In the genomic region with DNA sequence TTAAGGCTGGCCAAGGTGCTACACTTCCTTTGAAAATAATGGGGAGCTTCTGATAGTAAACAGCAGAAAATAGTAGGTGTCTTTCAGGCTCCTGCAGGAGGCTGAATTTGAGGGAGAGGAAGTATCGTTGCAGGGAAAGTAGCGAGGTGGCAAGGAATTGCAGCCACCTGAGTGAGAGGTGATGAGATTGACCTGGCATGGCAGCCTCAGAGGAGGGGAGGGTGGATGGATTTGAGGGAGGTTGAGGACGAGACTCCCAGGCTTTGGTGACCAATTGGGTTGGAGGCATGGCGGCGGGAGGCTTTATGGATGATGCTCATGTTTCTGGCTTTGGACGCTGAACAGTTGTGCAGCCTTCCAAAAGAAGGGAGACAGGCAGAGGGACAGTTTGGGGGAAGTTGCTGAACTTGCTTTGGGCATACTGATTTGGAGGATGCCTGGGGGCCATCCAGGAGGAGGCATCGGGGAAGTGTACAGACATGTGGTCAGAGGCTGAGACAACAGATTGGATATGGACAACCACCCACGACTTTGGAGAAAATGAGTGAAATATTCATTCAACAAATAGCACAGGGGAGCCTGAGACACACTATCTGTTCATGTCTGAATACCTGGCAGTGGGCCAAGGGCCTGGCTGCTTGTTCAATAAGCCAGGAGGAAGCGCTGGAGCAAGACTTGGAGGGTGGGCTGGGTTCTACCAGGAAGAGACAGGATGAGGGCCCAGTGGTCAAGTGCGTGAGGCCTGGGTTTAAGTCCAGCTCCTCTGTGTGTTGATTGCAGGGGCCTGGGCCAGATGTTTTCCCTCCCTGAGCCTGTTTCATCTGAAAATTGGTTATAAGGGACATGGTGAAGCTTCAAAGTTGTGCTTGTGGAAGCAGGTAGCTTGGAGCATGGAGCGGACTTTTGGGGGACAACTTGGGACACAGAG, we compare ENCODE assay signal across 8 cellular contexts.
A peak's percentile ranks its signal among the peaks of the same experiment; 100 is the strongest.
DNase-seq lines count a peak whose midpoint lies in the region; ATAC-seq and TF ChIP-seq lines count a peak whose summit lies in the region.

No MANE protein-coding gene starts in this region.

- H3K18ac ChIP-seq in H9 (ENCODE audit: insufficient read length, low read depth, low read length): no peak overlapping the region

- H3K27ac Mint-ChIP-seq in H9: peak overlapping the region in 1 of 3 experiments; percentile 52; a peak in 2 of 7 replicates
- H3K27ac Mint-ChIP-seq in stimulated activated effector memory CD8-positive, alpha-beta T cell treated with anti-CD3 and anti-CD28 coated beads, Interleukin-12 subunit alpha, Interleukin-12 subunit beta, amount 100 ng/mL, for 72 hours: no peak overlapping the region

- peaks cover 2% of the 10 kb centered on the region; the same call in 1 of the 2 replicates for H3K27me3 Mint-ChIP-seq in H9 (ENCODE audit: low read depth)

- H3K4me2 ChIP-seq in H9 (ENCODE audit: insufficient read depth, insufficient read length, low read length): no peak overlapping the region

- no peaks in the 10 kb centered on the region for H3K79me1 ChIP-seq in H9 (ENCODE audit: insufficient read depth, low read depth, low read length, poor library complexity, severe bottlenecking)

- no peak overlapping the region for H2BK5ac ChIP-seq in H9 (ENCODE audit: insufficient read length, low read length)

- peaks cover 5% of the 10 kb centered on the region for H3K4me1 ChIP-seq in H9 (ENCODE audit: insufficient read depth, low read length)

- H2BK120ac ChIP-seq in H9 (ENCODE audit: low read depth, low read length, poor library complexity, severe bottlenecking): no peak overlapping the region

- no peak overlapping the region for H3K4ac ChIP-seq in H9 (ENCODE audit: low read depth, low read length)

- no peak overlapping the region for H3K23ac ChIP-seq in H9 (ENCODE audit: insufficient read length, low read depth, low read length)

- H3K79me2 ChIP-seq in H9 (ENCODE audit: insufficient read depth, low read length): no peaks in the 10 kb centered on the region

- H3K27me3 ChIP-seq in H9 (ENCODE audit: insufficient read depth, low read length): no peaks in the 10 kb centered on the region

- no peaks in the 10 kb centered on the region for H4K20me1 ChIP-seq in H9 (ENCODE audit: control insufficient read depth, insufficient read depth, insufficient read length)

- H3K23me2 ChIP-seq in H9 (ENCODE audit: insufficient read length, low read depth, low read length, poor library complexity, severe bottlenecking): no peaks in the 10 kb centered on the region

- DNase-seq in H9: peak; percentile 20
- DNase-seq in RPMI8226: peak; percentile 47
- peak; percentile 77 to 90 for DNase-seq in foreskin fibroblast
- DNase-seq in putamen (ENCODE audit: low spot score): peak; percentile 27
- no peak for DNase-seq in stimulated activated CD4-positive, alpha-beta T cell treated with anti-CD3 and anti-CD28 coated beads, Interleukin-15, amount 100 ng/mL, for 24 hours
- DNase-seq in activated T-cell treated with anti-CD3 and anti-CD28 coated beads, Interleukin-2, amount 50 U/mL, for 48 hours: no peak
- no peak for DNase-seq in stimulated activated effector memory CD8-positive, alpha-beta T cell treated with anti-CD3 and anti-CD28 coated beads, Interleukin-12 subunit alpha, Interleukin-12 subunit beta, amount 100 ng/mL, for 72 hours (ENCODE audit: low spot score in 2 of 2)

- H3T11ph ChIP-seq in H9 (ENCODE audit: low read length): no peak overlapping the region

- no peak for ATAC-seq in GM19452 (IDR thresholded peaks at IDR 0.05; ENCODE audit: unreplicated experiment)
- ATAC-seq in stimulated activated effector memory CD8-positive, alpha-beta T cell treated with anti-CD3 and anti-CD28 coated beads, Interleukin-12 subunit alpha, Interleukin-12 subunit beta, amount 100 ng/mL, for 72 hours: no peak

- H3K4me3 ChIP-seq in foreskin fibroblast (ENCODE audit: low read depth in 1 of 2, low read length in 2 of 2): no peak overlapping the region

- H2AK5ac ChIP-seq in H9 (ENCODE audit: insufficient read length, low read length): no peak overlapping the region

- no peak overlapping the region for H3K56ac ChIP-seq in H9 (ENCODE audit: insufficient read length, low read depth, low read length)

- H3K9ac ChIP-seq in H9 (ENCODE audit: extremely low read depth, insufficient read length, low read length): no peak overlapping the region

- no peak overlapping the region for H2BK20ac ChIP-seq in H9 (ENCODE audit: low read depth, low read length, poor library complexity, severe bottlenecking)

- WGBS in H9 (ENCODE audit: extremely low coverage, insufficient read length, low lambda C conversion rate): no CpG with 5 or more reads among the region's 11 CpGs

- H3K4me1 Mint-ChIP-seq in H9: peaks cover 14 to 15% of the 10 kb centered on the region in 2 experiments
- H3K4me1 Mint-ChIP-seq in stimulated activated effector memory CD8-positive, alpha-beta T cell treated with anti-CD3 and anti-CD28 coated beads, Interleukin-12 subunit alpha, Interleukin-12 subunit beta, amount 100 ng/mL, for 72 hours: no peaks in the 10 kb centered on the region

- no peaks in the 10 kb centered on the region for H3K9me3 Mint-ChIP-seq in H9
- no peaks in the 10 kb centered on the region for H3K9me3 Mint-ChIP-seq in stimulated activated effector memory CD8-positive, alpha-beta T cell treated with anti-CD3 and anti-CD28 coated beads, Interleukin-12 subunit alpha, Interleukin-12 subunit beta, amount 100 ng/mL, for 72 hours

- H4K91ac ChIP-seq in H9 (ENCODE audit: insufficient read length, low read depth, low read length): no peak overlapping the region

- TF ChIP-seq CTCF in H9 (conservative IDR thresholded peaks at IDR 0.05) (no peak), foreskin fibroblast (IDR thresholded peaks at IDR 0.05; ENCODE audit: low read depth, low read length) (no peak)

- no peak overlapping the region for H2BK12ac ChIP-seq in H9 (ENCODE audit: insufficient read length, low read depth, low read length)

- no peak overlapping the region for H4K5ac ChIP-seq in H9 (ENCODE audit: insufficient read length, low read depth, low read length)

- no peak overlapping the region for H2BK15ac ChIP-seq in H9 (ENCODE audit: low read depth, low read length)

- H3K14ac ChIP-seq in H9 (ENCODE audit: insufficient read depth, low read length): no peak overlapping the region

- H3K4me3 Mint-ChIP-seq in H9: no peak overlapping the region; a peak in 1 of 5 replicates
- no peak overlapping the region for H3K4me3 Mint-ChIP-seq in stimulated activated effector memory CD8-positive, alpha-beta T cell treated with anti-CD3 and anti-CD28 coated beads, Interleukin-12 subunit alpha, Interleukin-12 subunit beta, amount 100 ng/mL, for 72 hours

- no peak overlapping the region for H4K8ac ChIP-seq in H9 (replicated peaks; ENCODE audit: insufficient read length, low read depth, low read length)

- no peak overlapping the region for H3K27ac ChIP-seq in H9 (ENCODE audit: insufficient read length, low read depth, low read length)

- no peaks in the 10 kb centered on the region for H3K9me3 ChIP-seq in H9 (ENCODE audit: control insufficient read depth, low read depth, low read length)

- H3K36me3 Mint-ChIP-seq in H9 (ENCODE audit: insufficient read depth in 1 of 3, low read depth in 3 of 3): no peaks in the 10 kb centered on the region
- H3K36me3 Mint-ChIP-seq in stimulated activated effector memory CD8-positive, alpha-beta T cell treated with anti-CD3 and anti-CD28 coated beads, Interleukin-12 subunit alpha, Interleukin-12 subunit beta, amount 100 ng/mL, for 72 hours: no peaks in the 10 kb centered on the region

- H2AFZ ChIP-seq in H9 (ENCODE audit: low read length): no peak overlapping the region

Comparison
In these comparisons a context has a peak if more than half of its experiments do, and no peak if none do; other contexts are left out.
1. DNase-seq: peak in H9 (single experiment), RPMI8226 (single experiment), foreskin fibroblast (2 of 2) and putamen (single experiment); none in stimulated activated CD4-positive, alpha-beta T cell treated with anti-CD3 and anti-CD28 coated beads, Interleukin-15, amount 100 ng/mL, for 24 hours (single experiment), activated T-cell treated with anti-CD3 and anti-CD28 coated beads, Interleukin-2, amount 50 U/mL, for 48 hours (0 of 2) and stimulated activated effector memory CD8-positive, alpha-beta T cell treated with anti-CD3 and anti-CD28 coated beads, Interleukin-12 subunit alpha, Interleukin-12 subunit beta, amount 100 ng/mL, for 72 hours (0 of 2).